1 cellular context compared by ENCODE assay signal in the genomic region with DNA sequence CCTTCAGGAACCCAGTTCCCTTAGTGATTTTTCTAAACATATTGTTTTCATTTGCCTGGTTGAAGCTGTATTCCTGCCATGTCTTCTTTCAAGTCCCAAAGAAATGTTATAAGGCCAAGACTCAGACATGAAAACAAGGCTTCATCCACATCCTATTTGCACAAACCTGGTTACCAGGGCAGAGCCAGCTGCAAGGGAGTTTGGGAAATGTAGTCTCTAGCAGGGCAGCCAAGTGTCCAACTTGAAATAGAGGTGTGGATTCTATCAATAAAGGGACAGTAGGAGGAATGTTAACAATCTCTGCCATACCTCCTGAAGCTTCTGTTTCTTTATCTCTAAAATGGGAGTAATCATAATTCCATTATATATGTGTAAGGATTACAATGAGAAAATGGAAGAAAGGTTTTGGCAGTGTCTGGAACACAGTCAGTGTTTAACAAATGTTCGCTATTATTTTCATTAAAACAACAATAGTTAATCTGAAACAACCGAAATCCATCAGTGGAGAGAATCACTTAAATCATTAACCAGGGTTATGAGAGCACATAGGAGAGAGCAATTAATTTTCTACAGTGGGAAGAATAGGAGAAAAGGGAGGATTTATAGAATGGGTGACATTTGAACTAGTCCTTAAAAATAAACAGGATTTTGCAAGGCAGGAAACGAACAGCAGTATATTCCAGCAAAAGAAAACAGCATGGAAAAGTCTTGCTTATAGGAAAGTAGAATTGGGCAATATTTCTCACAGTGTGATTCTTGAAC.
TF ChIP-seq lines count a peak whose summit lies in the region.

No MANE protein-coding gene starts in this region.

TF ChIP-seq in WTC11, 78 proteins besides CTCF, POLR2A, EP300 and RAD21 (continued from another document):
- TF ChIP-seq, protein P1, sequence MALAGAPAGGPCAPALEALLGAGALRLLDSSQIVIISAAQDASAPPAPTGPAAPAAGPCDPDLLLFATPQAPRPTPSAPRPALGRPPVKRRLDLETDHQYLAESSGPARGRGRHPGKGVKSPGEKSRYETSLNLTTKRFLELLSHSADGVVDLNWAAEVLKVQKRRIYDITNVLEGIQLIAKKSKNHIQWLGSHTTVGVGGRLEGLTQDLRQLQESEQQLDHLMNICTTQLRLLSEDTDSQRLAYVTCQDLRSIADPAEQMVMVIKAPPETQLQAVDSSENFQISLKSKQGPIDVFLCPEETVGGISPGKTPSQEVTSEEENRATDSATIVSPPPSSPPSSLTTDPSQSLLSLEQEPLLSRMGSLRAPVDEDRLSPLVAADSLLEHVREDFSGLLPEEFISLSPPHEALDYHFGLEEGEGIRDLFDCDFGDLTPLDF (CRISPR knock-in tag; IDR thresholded peaks at IDR 0.05), result no peak
- no peak for TF ChIP-seq ZNF416 (CRISPR knock-in tag; IDR thresholded peaks at IDR 0.05)
- TF ChIP-seq FOXK1 (CRISPR knock-in tag; IDR thresholded peaks at IDR 0.05), result no peak
- no peak for TF ChIP-seq AR (CRISPR knock-in tag; IDR thresholded peaks at IDR 0.05)
- no peak for TF ChIP-seq ZNF423 (CRISPR knock-in tag; IDR thresholded peaks at IDR 0.05)
- no peak for TF ChIP-seq CDX4 (CRISPR knock-in tag; IDR thresholded peaks at IDR 0.05; ENCODE audit: borderline replicate concordance)
- TF ChIP-seq, protein P2, sequence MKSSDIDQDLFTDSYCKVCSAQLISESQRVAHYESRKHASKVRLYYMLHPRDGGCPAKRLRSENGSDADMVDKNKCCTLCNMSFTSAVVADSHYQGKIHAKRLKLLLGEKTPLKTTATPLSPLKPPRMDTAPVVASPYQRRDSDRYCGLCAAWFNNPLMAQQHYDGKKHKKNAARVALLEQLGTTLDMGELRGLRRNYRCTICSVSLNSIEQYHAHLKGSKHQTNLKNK (CRISPR knock-in tag; IDR thresholded peaks at IDR 0.05), result no peak
